In the genomic region with DNA sequence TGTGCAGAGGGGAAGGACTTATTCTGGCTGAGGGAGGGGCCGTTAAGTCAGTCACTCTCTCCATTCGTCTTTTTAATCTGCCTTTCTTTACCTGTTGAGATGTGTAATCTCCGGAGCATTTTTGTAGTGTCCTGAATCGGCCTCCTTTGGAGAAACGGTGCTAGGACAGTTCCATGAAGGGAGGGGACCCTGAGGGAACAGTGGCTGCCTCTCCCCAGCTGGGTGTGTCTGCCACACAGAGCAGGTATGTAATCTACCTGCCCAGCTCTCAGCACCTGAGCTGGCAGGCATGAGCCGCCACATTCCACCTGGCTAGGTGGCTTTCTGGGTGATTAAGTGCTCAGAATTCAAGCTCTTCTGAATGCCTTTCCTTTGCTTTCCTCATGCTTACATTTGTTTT, we compare ENCODE assay signal across 17 cellular contexts.
DNase-seq lines count a peak whose midpoint lies in the region; ATAC-seq and TF ChIP-seq lines count a peak whose summit lies in the region.
"Had no signal": no experiment of that assay in that cellular context is flagged by ENCODE, and none has a peak within 500 bp of the region (broad histone marks: within the 10 kb centered on the region; RNA-seq: fewer than 3 reads in every experiment).

No MANE protein-coding gene starts in this region.

- H3K9me3 ChIP-seq in mammary epithelial cell (replicated peaks; ENCODE audit: insufficient read depth, low read length), result no peaks in the 10 kb centered on the region
- no peaks in the 10 kb centered on the region for H3K9me3 ChIP-seq in left lung
- H3K9me3 ChIP-seq: heart left ventricle had no signal

- in situ Hi-C loops in mammary epithelial cell (cut with MboI; ENCODE audit: low sequenced_read_pairs in 2 of 2), result no loop called here

- H3K4me3 ChIP-seq in mammary epithelial cell (replicated peaks in 1 of 3; ENCODE audit: insufficient read depth in 1 of 3, low read depth in 2 of 3, low read length in 3 of 3) (no peak overlapping the region), left lung (no peak overlapping the region)
- H3K4me3 ChIP-seq: heart left ventricle had no signal

- H3K27ac ChIP-seq in mammary epithelial cell (ENCODE audit: insufficient read depth, low read depth, low read length) (peak overlapping the region; percentile 38), left lung (peak overlapping the region; percentile 22 to 48)
- H3K27ac ChIP-seq: brain microvascular endothelial cell had no signal

- TF ChIP-seq CTCF in mammary epithelial cell (conservative IDR thresholded peaks at IDR 0.05 in 1 of 2, IDR thresholded peaks at IDR 0.05 in 1 of 2; ENCODE audit: extremely low read depth in 1 of 2, insufficient read depth in 1 of 2, low read depth in 1 of 2, low read length in 2 of 2) (no peak), left lung (IDR thresholded peaks at IDR 0.05) (no peak), type B pancreatic cell (conservative IDR thresholded peaks at IDR 0.05) (no peak)

- peaks cover 13% of the 10 kb centered on the region for H3K36me3 ChIP-seq in mammary epithelial cell (ENCODE audit: insufficient read depth, low read length)
- H3K36me3 ChIP-seq in left lung, result no peaks in the 10 kb centered on the region

- dilution Hi-C loops in mammary epithelial cell (cut with HindIII; ENCODE audit: low sequenced_read_pairs), result no loop called here

- no peak overlapping the region for H3K27ac Mint-ChIP-seq in type B pancreatic cell
- H3K27ac Mint-ChIP-seq: T-helper 1 cell treated with Interleukin-12 subunit alpha and Interleukin-12 subunit beta and Interleukin-4 antibody, amounts not matched to agents 30 μg/mL and 1 μg/mL, for 36 hours had no signal

- H3K27me3 Mint-ChIP-seq in type B pancreatic cell, result no peaks in the 10 kb centered on the region

- no peaks in the 10 kb centered on the region for H3K9me3 Mint-ChIP-seq in type B pancreatic cell
- H3K9me3 Mint-ChIP-seq: T-helper 1 cell treated with Interleukin-12 subunit alpha and Interleukin-12 subunit beta and Interleukin-4 antibody, amounts not matched to agents 30 μg/mL and 1 μg/mL, for 36 hours had no signal

- H4K20me1 ChIP-seq in mammary epithelial cell (ENCODE audit: insufficient read depth, low read length), result no peaks in the 10 kb centered on the region

- no peak overlapping the region for H2AFZ ChIP-seq in mammary epithelial cell (ENCODE audit: low read depth, low read length)

- no peaks in the 10 kb centered on the region for H3K27me3 ChIP-seq in mammary epithelial cell (ENCODE audit: insufficient read depth, low read length)
- no peaks in the 10 kb centered on the region for H3K27me3 ChIP-seq in left lung
- H3K27me3 ChIP-seq: brain microvascular endothelial cell, heart left ventricle had no signal

- BruUV-seq in mammary epithelial cell (replicated peaks; lab: Mats Ljungman, UMichigan), result no TSS peak

- intact Hi-C loops in mammary epithelial cell (cut with micrococcal nuclease) (loop anchor here (2.0 to 5.0 kb wide), 2 partner anchors 23 to 263 kb away; no protein-coding TSS in a partner anchor), left lung (cut with DNase I) (no loop called here)

- peaks cover 58% of the 10 kb centered on the region for H3K4me1 Mint-ChIP-seq in type B pancreatic cell (ENCODE audit: unreplicated experiment)

- peaks cover 55% of the 10 kb centered on the region for H3K4me1 ChIP-seq in mammary epithelial cell (ENCODE audit: insufficient read depth, low read length)
- peaks cover 29 to 48% of the 10 kb centered on the region in 2 donors for H3K4me1 ChIP-seq in left lung

- peaks cover 26% of the 10 kb centered on the region for H3K79me2 ChIP-seq in mammary epithelial cell (ENCODE audit: insufficient read depth, low read length)

- peak overlapping the region; percentile 76 for H3K4me3 Mint-ChIP-seq in type B pancreatic cell
- H3K4me3 Mint-ChIP-seq: T-helper 1 cell treated with Interleukin-12 subunit alpha and Interleukin-12 subunit beta and Interleukin-4 antibody, amounts not matched to agents 30 μg/mL and 1 μg/mL, for 36 hours had no signal

- H3K36me3 Mint-ChIP-seq in type B pancreatic cell, result peaks cover 25% of the 10 kb centered on the region

- DNase-seq in NCI-H82 (lab: John Stamatoyannopoulos, UW), result peak; percentile 13
- DNase-seq in NCI-H82 treated with DMSO at 0.1 percent for 48 hours (lab: John Stamatoyannopoulos, UW; ENCODE audit: unreplicated experiment), result no peak
- peak; percentile 66 for DNase-seq in mammary epithelial cell
- DNase-seq in left lung, result peak in 1 of 2 donors; percentile 70
- DNase-seq in type B pancreatic cell (ENCODE audit: extremely low spot score, unreplicated experiment), result no peak
- no peak for DNase-seq in NCI-H187 treated with DMSO at 0.1 percent for 48 hours (lab: John Stamatoyannopoulos, UW)
- DNase-seq in activated naive CD4-positive, alpha-beta T cell treated with Interleukin-2 at 50 U/mL for 16 hours, result no peak
- DNase-seq: ACHN; activated CD4-positive, alpha-beta T cell treated with anti-CD3 and anti-CD28 coated beads, Interleukin-2, amount 50 U/mL, for 4 hours; activated effector memory CD4-positive, alpha-beta T cell treated with anti-CD3 and anti-CD28 coated beads, Interleukin-2, amount 50 U/mL, for 16 hours; brain microvascular endothelial cell; GOT3; heart left ventricle; NCI-H1092; posterior cingulate gyrus had no signal

- peak overlapping the region; percentile 62 for H3K4me2 ChIP-seq in mammary epithelial cell (ENCODE audit: insufficient read depth, low read depth, low read length)

- WGBS in mammary epithelial cell (ENCODE audit: low coverage, missing lambda C conversion rate), result 2% methylated on average over 6 of the region's 6 CpGs

- H3K9ac ChIP-seq in mammary epithelial cell (ENCODE audit: insufficient read depth, low read length), result no peak overlapping the region

- ATAC-seq in left lung (peak; percentile 82), HG03469 (IDR thresholded peaks at IDR 0.05; ENCODE audit: unreplicated experiment) (no peak)
- ATAC-seq: heart left ventricle had no signal

- CTCF ChIA-PET in mammary epithelial cell (lab: Charles Lee; ENCODE audit: low non-redundant PET), result interaction anchor here (0.5 kb wide), 1 partner anchor 16 kb away, joined by 3 read pairs; no protein-coding TSS in a partner anchor

Comparison
In these comparisons a context has a peak if more than half of its experiments do, and no peak if none do; other contexts are left out.
1. DNase-seq: peak in NCI-H82 (single experiment) and mammary epithelial cell (single experiment); none in NCI-H82 treated with DMSO at 0.1 percent for 48 hours (single experiment), type B pancreatic cell (single experiment), NCI-H187 treated with DMSO at 0.1 percent for 48 hours (single experiment) and activated naive CD4-positive, alpha-beta T cell treated with Interleukin-2 at 50 U/mL for 16 hours (single experiment).